Comparison of ENCODE assay signal across 25 cellular contexts in the genomic region with DNA sequence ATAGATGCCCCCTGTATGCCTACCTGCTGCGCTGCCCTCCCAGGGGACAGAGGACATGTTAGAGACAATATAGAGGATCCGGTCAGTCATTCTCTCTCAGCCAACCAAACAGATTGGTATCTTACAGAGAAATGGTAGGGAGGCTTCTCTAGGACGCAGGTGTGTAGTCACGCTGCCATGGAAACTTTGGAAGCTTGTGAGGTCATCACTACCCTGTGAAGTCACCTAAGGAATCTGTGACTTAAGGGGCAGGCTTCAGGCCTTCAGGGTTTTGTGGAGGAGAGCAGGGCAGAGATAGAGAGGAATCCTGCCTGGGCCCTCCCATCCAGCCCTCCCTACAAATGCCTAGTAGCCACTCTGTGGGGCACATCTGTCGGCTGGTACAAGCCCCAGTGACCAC. TPM values are rescaled to one million over a fixed set of nuclear protein-coding genes. Genes with fewer than 3 reads are reported as not detected.
DNase-seq lines count a peak whose midpoint lies in the region; ATAC-seq and TF ChIP-seq lines count a peak whose summit lies in the region.
"Had no signal": no experiment of that assay in that cellular context is flagged by ENCODE, and none has a peak within 500 bp of the region (broad histone marks: within the 10 kb centered on the region; RNA-seq: fewer than 3 reads in every experiment).

A gene with protein sequence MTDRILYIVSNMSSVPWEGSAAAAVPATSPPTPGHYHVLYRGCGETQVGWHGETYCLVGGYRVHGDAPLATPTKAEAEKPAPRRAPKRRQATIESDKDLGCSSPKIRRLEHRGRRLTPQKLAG (minus strand): TSS at position 231 of the 400 bp plus-strand sequence. CDS start 141 bp downstream, at position 90.

- CTCF ChIA-PET in activated CD4-positive, alpha-beta T cell treated with anti-CD3 and anti-CD28 coated beads, Interleukin-2, amount 10 ng/mL, durations not matched to agents 7 days and 5 days (lab: Charles Lee) = interaction anchor here (1.0 to 1.6 kb wide), 4 partner anchors 11 to 23 kb away, joined by 3 to 4 read pairs (median 3); a partner anchor contains a TSS
- CTCF ChIA-PET in WTC11 (lab: Charles Lee) = interaction anchor here (0.9 to 2.7 kb wide), 4 partner anchors 22 to 616 kb away, joined by 3 to 13 read pairs (median 5); no protein-coding TSS in a partner anchor

- POLR2A ChIA-PET in activated CD4-positive, alpha-beta T cell treated with anti-CD3 and anti-CD28 coated beads, Interleukin-2, amount 10 ng/mL, durations not matched to agents 7 days and 5 days (lab: Charles Lee) = no interaction called here
- POLR2A ChIA-PET in WTC11 (lab: Charles Lee) = no interaction called here

- peaks cover 4% of the 10 kb centered on the region for H3K36me3 Mint-ChIP-seq in activated CD4-positive, alpha-beta T cell treated with anti-CD3 and anti-CD28 coated beads, Interleukin-2, amount 10 ng/mL, durations not matched to agents 7 days and 5 days (ENCODE audit: low read depth)
- H3K36me3 Mint-ChIP-seq in WTC11 (no peaks in the 10 kb centered on the region), nephron progenitor cell (ENCODE audit: low read depth) (no peaks in the 10 kb centered on the region)
- no peaks in the 10 kb centered on the region for H3K36me3 Mint-ChIP-seq in stimulated activated effector memory CD8-positive, alpha-beta T cell treated with anti-CD3 and anti-CD28 coated beads, Interleukin-12 subunit alpha, Interleukin-12 subunit beta, amount 100 ng/mL, for 72 hours
- H3K36me3 Mint-ChIP-seq: IgD-negative memory B cell had no signal

- H3K4me3 Mint-ChIP-seq in activated CD4-positive, alpha-beta T cell treated with anti-CD3 and anti-CD28 coated beads, Interleukin-2, amount 10 ng/mL, durations not matched to agents 7 days and 5 days = no peak within 1 kb of the TSS
- H3K4me3 Mint-ChIP-seq in WTC11 (no peak within 1 kb of the TSS), nephron progenitor cell (no peak within 1 kb of the TSS)
- H3K4me3 Mint-ChIP-seq in stimulated activated effector memory CD8-positive, alpha-beta T cell treated with anti-CD3 and anti-CD28 coated beads, Interleukin-12 subunit alpha, Interleukin-12 subunit beta, amount 100 ng/mL, for 72 hours = no peak within 1 kb of the TSS
- H3K4me3 Mint-ChIP-seq: H9, IgD-negative memory B cell had no signal

- peaks cover 10% of the 10 kb centered on the region for H3K4me1 Mint-ChIP-seq in activated CD4-positive, alpha-beta T cell treated with anti-CD3 and anti-CD28 coated beads, Interleukin-2, amount 10 ng/mL, durations not matched to agents 7 days and 5 days
- no peaks in the 10 kb centered on the region for H3K4me1 Mint-ChIP-seq in WTC11
- no peaks in the 10 kb centered on the region for H3K4me1 Mint-ChIP-seq in nephron progenitor cell
- H3K4me1 Mint-ChIP-seq in stimulated activated effector memory CD8-positive, alpha-beta T cell treated with anti-CD3 and anti-CD28 coated beads, Interleukin-12 subunit alpha, Interleukin-12 subunit beta, amount 100 ng/mL, for 72 hours = peaks cover 6% of the 10 kb centered on the region

- no peaks in the 10 kb centered on the region for H3K9me3 Mint-ChIP-seq in activated CD4-positive, alpha-beta T cell treated with anti-CD3 and anti-CD28 coated beads, Interleukin-2, amount 10 ng/mL, durations not matched to agents 7 days and 5 days
- H3K9me3 Mint-ChIP-seq in WTC11 (no peaks in the 10 kb centered on the region), nephron progenitor cell (no peaks in the 10 kb centered on the region)
- H3K9me3 Mint-ChIP-seq in stimulated activated effector memory CD8-positive, alpha-beta T cell treated with anti-CD3 and anti-CD28 coated beads, Interleukin-12 subunit alpha, Interleukin-12 subunit beta, amount 100 ng/mL, for 72 hours = no peaks in the 10 kb centered on the region
- H3K9me3 Mint-ChIP-seq: CD4-positive, alpha-beta memory T cell; H9; IgD-negative memory B cell had no signal

- no peak for ATAC-seq in WTC11
- no peak for ATAC-seq in stimulated activated effector memory CD8-positive, alpha-beta T cell treated with anti-CD3 and anti-CD28 coated beads, Interleukin-12 subunit alpha, Interleukin-12 subunit beta, amount 100 ng/mL, for 72 hours
- ATAC-seq in HG03565 (IDR thresholded peaks at IDR 0.05; ENCODE audit: unreplicated experiment) = no peak

- H3K27ac Mint-ChIP-seq in activated CD4-positive, alpha-beta T cell treated with anti-CD3 and anti-CD28 coated beads, Interleukin-2, amount 10 ng/mL, durations not matched to agents 7 days and 5 days = peak within 1 kb of the TSS; percentile 31
- H3K27ac Mint-ChIP-seq in WTC11 (peak within 1 kb of the TSS; percentile 10; the same call in 1 of the 2 replicates), nephron progenitor cell (peak within 1 kb of the TSS; percentile 69)
- peak within 1 kb of the TSS; percentile 43 for H3K27ac Mint-ChIP-seq in stimulated activated effector memory CD8-positive, alpha-beta T cell treated with anti-CD3 and anti-CD28 coated beads, Interleukin-12 subunit alpha, Interleukin-12 subunit beta, amount 100 ng/mL, for 72 hours

- H3K27me3 Mint-ChIP-seq in activated CD4-positive, alpha-beta T cell treated with anti-CD3 and anti-CD28 coated beads, Interleukin-2, amount 10 ng/mL, durations not matched to agents 7 days and 5 days = no peaks in the 10 kb centered on the region
- H3K27me3 Mint-ChIP-seq in WTC11 (ENCODE audit: low read depth) = no peaks in the 10 kb centered on the region; the same call in 1 of the 2 replicates
- H3K27me3 Mint-ChIP-seq in nephron progenitor cell (ENCODE audit: low read depth, poor library complexity) = peaks cover 34% of the 10 kb centered on the region
- H3K27me3 Mint-ChIP-seq: CD4-positive, alpha-beta memory T cell; IgD-negative memory B cell had no signal

- DNase-seq in activated CD4-positive, alpha-beta T cell treated with anti-CD3 and anti-CD28 coated beads, Interleukin-2, amount 10 ng/mL, durations not matched to agents 7 days and 5 days = no peak
- no peak for DNase-seq in activated CD4-positive, alpha-beta T cell treated with anti-CD3 and anti-CD28 coated beads, Interleukin-2, amount 50 U/mL, for 4 hours
- DNase-seq in WTC11 (ENCODE audit: low spot score) = no peak
- DNase-seq in nephron progenitor cell = no peak
- DNase-seq in stimulated activated effector memory CD8-positive, alpha-beta T cell treated with anti-CD3 and anti-CD28 coated beads, Interleukin-12 subunit alpha, Interleukin-12 subunit beta, amount 100 ng/mL, for 72 hours (ENCODE audit: low spot score in 2 of 2) = no peak
- no peak for DNase-seq in HT-29 (ENCODE audit: low spot score)
- no peak for DNase-seq in DMS79 treated with DMSO at 0.1 percent for 48 hours (lab: John Stamatoyannopoulos, UW)
- DNase-seq: Calu3; CD4-positive, alpha-beta memory T cell; DND-41; H9; MM.1S; NCI-H1092 treated with DMSO at 0.1 percent for 48 hours; NCI-H146; NCI-H2029 treated with DMSO at 0.1 percent for 48 hours; NCI-H510A treated with DMSO at 0.1 percent for 48 hours; NCI-H82; OCI-M1; Right ventricle myocardium superior; SW 1271 had no signal

- TF ChIP-seq CTCF in WTC11 (IDR thresholded peaks at IDR 0.05) = no peak
- TF ChIP-seq CTCF in nephron progenitor cell (IDR thresholded peaks at IDR 0.05) = no peak

TF ChIP-seq in WTC11, 78 proteins besides CTCF, POLR2A, EP300 and RAD21:
- TF ChIP-seq OVOL2 (CRISPR knock-in tag; IDR thresholded peaks at IDR 0.05; ENCODE audit: borderline replicate concordance) (no peak), IRF2 (CRISPR knock-in tag; IDR thresholded peaks at IDR 0.05; ENCODE audit: borderline replicate concordance, low read depth) (no peak), ZNF317 (CRISPR knock-in tag; IDR thresholded peaks at IDR 0.05; ENCODE audit: borderline replicate concordance, low read depth) (no peak), ZNF671 (CRISPR knock-in tag; IDR thresholded peaks at IDR 0.05) (no peak), ETV6 (CRISPR knock-in tag; IDR thresholded peaks at IDR 0.05) (no peak)
- TF ChIP-seq, protein P1, sequence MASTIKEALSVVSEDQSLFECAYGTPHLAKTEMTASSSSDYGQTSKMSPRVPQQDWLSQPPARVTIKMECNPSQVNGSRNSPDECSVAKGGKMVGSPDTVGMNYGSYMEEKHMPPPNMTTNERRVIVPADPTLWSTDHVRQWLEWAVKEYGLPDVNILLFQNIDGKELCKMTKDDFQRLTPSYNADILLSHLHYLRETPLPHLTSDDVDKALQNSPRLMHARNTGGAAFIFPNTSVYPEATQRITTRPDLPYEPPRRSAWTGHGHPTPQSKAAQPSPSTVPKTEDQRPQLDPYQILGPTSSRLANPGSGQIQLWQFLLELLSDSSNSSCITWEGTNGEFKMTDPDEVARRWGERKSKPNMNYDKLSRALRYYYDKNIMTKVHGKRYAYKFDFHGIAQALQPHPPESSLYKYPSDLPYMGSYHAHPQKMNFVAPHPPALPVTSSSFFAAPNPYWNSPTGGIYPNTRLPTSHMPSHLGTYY (CRISPR knock-in tag; IDR thresholded peaks at IDR 0.05) = no peak
- TF ChIP-seq, protein P2, sequence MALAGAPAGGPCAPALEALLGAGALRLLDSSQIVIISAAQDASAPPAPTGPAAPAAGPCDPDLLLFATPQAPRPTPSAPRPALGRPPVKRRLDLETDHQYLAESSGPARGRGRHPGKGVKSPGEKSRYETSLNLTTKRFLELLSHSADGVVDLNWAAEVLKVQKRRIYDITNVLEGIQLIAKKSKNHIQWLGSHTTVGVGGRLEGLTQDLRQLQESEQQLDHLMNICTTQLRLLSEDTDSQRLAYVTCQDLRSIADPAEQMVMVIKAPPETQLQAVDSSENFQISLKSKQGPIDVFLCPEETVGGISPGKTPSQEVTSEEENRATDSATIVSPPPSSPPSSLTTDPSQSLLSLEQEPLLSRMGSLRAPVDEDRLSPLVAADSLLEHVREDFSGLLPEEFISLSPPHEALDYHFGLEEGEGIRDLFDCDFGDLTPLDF (CRISPR knock-in tag; IDR thresholded peaks at IDR 0.05) = no peak

RNA-seq across cellular contexts. Expression of the gene that starts here (rescaled TPM):
- not detected for total RNA-seq in activated CD4-positive, alpha-beta T cell treated with anti-CD3 and anti-CD28 coated beads, Interleukin-2, amount 10 ng/mL, durations not matched to agents 7 days and 5 days
- total RNA-seq in WTC11 (2021) = 0.32 TPM in 1 of 3 replicates, not detected in the others
- total RNA-seq in HT-29 (2014; rRNA removed; shearing (Covaris generic)) = not detected in 2 replicates
- total RNA-seq: A172; Calu3; CD4-positive, alpha-beta memory T cell; G401; H9; LHCN-M2; Right ventricle myocardium superior had no signal

Comparison
In these comparisons a context has a peak if more than half of its experiments do, and no peak if none do; other contexts are left out.
1. H3K27ac Mint-ChIP-seq: peak in every context shown above with its lines; median percentile 69 in nephron progenitor cell; 43 in stimulated activated effector memory CD8-positive, alpha-beta T cell treated with anti-CD3 and anti-CD28 coated beads, Interleukin-12 subunit alpha, Interleukin-12 subunit beta, amount 100 ng/mL, for 72 hours; 31 in activated CD4-positive, alpha-beta T cell treated with anti-CD3 and anti-CD28 coated beads, Interleukin-2, amount 10 ng/mL, durations not matched to agents 7 days and 5 days; 10 in WTC11.